Comparison of ENCODE assay signal across 10 cellular contexts in the genomic region with DNA sequence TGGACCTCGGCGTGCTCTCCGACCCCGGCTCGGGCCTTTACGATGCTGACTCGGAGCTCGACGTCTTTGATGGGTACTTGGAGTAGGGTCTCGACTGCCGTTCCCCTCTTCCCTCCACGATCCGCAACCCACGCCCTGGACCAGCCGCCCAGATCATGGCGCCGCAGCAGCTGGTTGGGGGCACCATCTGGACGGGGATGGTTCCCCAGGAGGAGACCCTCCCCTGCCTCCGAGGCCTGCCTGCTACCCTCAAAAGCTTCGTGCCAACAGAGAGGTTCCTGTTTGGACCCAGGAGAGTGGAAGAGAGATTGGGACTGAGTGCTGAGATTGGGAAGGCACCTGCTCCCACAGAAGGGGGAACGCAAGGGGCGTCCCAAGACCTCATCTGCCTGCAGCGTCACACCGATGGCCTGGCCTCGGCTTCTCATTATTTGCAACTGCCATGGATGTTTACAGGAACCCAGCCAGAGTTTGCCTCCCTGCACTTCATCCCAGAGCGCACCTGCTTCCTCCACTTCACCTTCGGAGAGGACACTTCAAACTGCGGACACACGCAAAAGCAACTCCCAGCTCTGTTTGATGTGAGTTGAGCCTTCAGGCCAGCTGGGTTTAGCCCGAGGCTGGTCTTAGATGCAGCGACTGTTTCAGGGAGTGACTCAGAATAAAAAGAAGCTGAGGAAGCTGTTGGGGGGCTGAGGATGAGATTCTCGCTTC. TPM values are rescaled to one million over a fixed set of nuclear protein-coding genes. Genes with fewer than 3 reads are reported as not detected.
DNase-seq lines count a peak whose midpoint lies in the region; ATAC-seq and TF ChIP-seq lines count a peak whose summit lies in the region.
"Not testable (repeated sequence)": the region's sequence is repeated elsewhere in the genome, so short reads cannot be mapped to it uniquely, and the experiment has no call there.
"Had no signal": no experiment of that assay in that cellular context is flagged by ENCODE, and none has a peak within 500 bp of the region (broad histone marks: within the 10 kb centered on the region; RNA-seq: fewer than 3 reads in every experiment).

No MANE protein-coding gene starts in this region.

- ATAC-seq in natural killer cell, result peak in 2 of 3 donors; percentile 74 to 76

- DNase-seq in DMS79 treated with DMSO at 0.1 percent for 48 hours (lab: John Stamatoyannopoulos, UW), result peak; percentile 83
- DNase-seq in NCI-H1417 treated with DMSO at 0.1 percent for 48 hours (lab: John Stamatoyannopoulos, UW), result peak; percentile 14
- DNase-seq in activated CD8-positive, alpha-beta memory T cell treated with anti-CD3 and anti-CD28 coated beads, Interleukin-2, amount 50 U/mL, for 48 hours, result peak; percentile 54
- peak; percentile 38 for DNase-seq in cerebellar cortex (ENCODE audit: low spot score)
- DNase-seq in right atrium auricular region (ENCODE audit: low spot score), result not testable (repeated sequence)
- DNase-seq in natural killer cell, result peak; percentile 29
- peak in 25 of 49 donors; percentile 3 to 72 (median 25) for DNase-seq in substantia nigra (lab: John Stamatoyannopoulos, UW)

- peak overlapping the region; percentile 88 for H3K4me2 ChIP-seq in OCI-LY3 (ENCODE audit: low read length)

- not testable (repeated sequence) for H3K79me2 ChIP-seq in OCI-LY3 (ENCODE audit: low read length)

- peak overlapping the region; percentile 63; the same call in 1 of the 2 replicates for H3K9ac ChIP-seq in OCI-LY3 (ENCODE audit: low read length)

- H3K9me3 Mint-ChIP-seq in natural killer cell, result not testable (repeated sequence)

- TF ChIP-seq CTCF in OCI-LY3 (IDR thresholded peaks at IDR 0.05; ENCODE audit: low read depth, low read length), result peak; percentile 28; the same call in 1 of the 2 replicates
- TF ChIP-seq CTCF in right atrium auricular region (IDR thresholded peaks at IDR 0.05); natural killer cell (IDR thresholded peaks at IDR 0.05): not testable (repeated sequence)

- not testable (repeated sequence) for H3K9me3 ChIP-seq in OCI-LY3 (ENCODE audit: insufficient read depth, low read length); right atrium auricular region

- not testable (repeated sequence) for H2AFZ ChIP-seq in OCI-LY3 (ENCODE audit: low read depth, low read length)

- peaks cover 39% of the 10 kb centered on the region for H3K4me1 ChIP-seq in OCI-LY3 (ENCODE audit: low read length)
- H3K4me1 ChIP-seq in right atrium auricular region, result not testable (repeated sequence)

- not testable (repeated sequence) for H3K27me3 ChIP-seq in OCI-LY3 (ENCODE audit: low read depth, low read length); right atrium auricular region

- peak overlapping the region; percentile 97 for H3K27ac ChIP-seq in OCI-LY3 (ENCODE audit: low read length)
- peak overlapping the region; percentile 59 to 70 for H3K27ac ChIP-seq in right atrium auricular region
- H3K27ac ChIP-seq in substantia nigra (ENCODE audit: low read depth, low read length, poor library complexity, severe bottlenecking), result not testable (repeated sequence)

- not testable (repeated sequence) for H3K36me3 Mint-ChIP-seq in natural killer cell

- not testable (repeated sequence) for H4K20me1 ChIP-seq in OCI-LY3 (ENCODE audit: insufficient read depth, low read length)

- peak overlapping the region; percentile 42 for H3K4me3 Mint-ChIP-seq in natural killer cell

- peak overlapping the region in 1 of 2 donors; percentile 52 for H3K27ac Mint-ChIP-seq in natural killer cell

- peak overlapping the region; percentile 71 for H3K4me3 ChIP-seq in OCI-LY3 (ENCODE audit: low read length)
- H3K4me3 ChIP-seq in right atrium auricular region, result peak overlapping the region; percentile 32 to 41

- intact Hi-C loops in natural killer cell (cut with micrococcal nuclease), result loop anchor here (5.0 kb wide), 1 partner anchor 313 kb away; no protein-coding TSS in a partner anchor

- not testable (repeated sequence) for H3K4me1 Mint-ChIP-seq in natural killer cell

- H3K36me3 ChIP-seq in OCI-LY3 (replicated peaks; ENCODE audit: low read depth, low read length); right atrium auricular region: not testable (repeated sequence)

- H3K27me3 Mint-ChIP-seq in natural killer cell (ENCODE audit: low read depth in 2 of 2), result peaks cover 23 to 31% of the 10 kb centered on the region in 2 donors

RNA-seq across cellular contexts. Expression of a gene that starts 58.9 kb away (rescaled TPM):
- not detected for total RNA-seq in right atrium auricular region
- total RNA-seq in natural killer cell, result not detected
- total RNA-seq: activated CD8-positive, alpha-beta memory T cell treated with anti-CD3 and anti-CD28 coated beads for 36 hours; CD4-positive, CD25-positive, alpha-beta regulatory T cell had no signal
